ENCODE assay signal across 1 cellular context in genomic region chr14:70005281-70005805, GRCh38.
A peak's percentile ranks its signal among the peaks of the same experiment; 100 is the strongest.
TF ChIP-seq lines count a peak whose summit lies in the region.

No MANE protein-coding gene starts in this region.

TF ChIP-seq in HepG2, 621 proteins besides CTCF, POLR2A, EP300 and RAD21 (continued from another document and continues in another):
- TF ChIP-seq THAP9 (CRISPR knock-in tag; IDR thresholded peaks at IDR 0.05; ENCODE audit: borderline replicate concordance) (no peak; the same call in 1 of the 2 replicates), TEAD3 (CRISPR knock-in tag; optimal IDR thresholded peaks at IDR 0.05; ENCODE audit: borderline replicate concordance) (peak; percentile 88), ZNF546 (CRISPR knock-in tag; conservative IDR thresholded peaks at IDR 0.05) (no peak), CREB1 (IDR thresholded peaks at IDR 0.05) (no peak), CREB1 (CRISPR knock-in tag; IDR thresholded peaks at IDR 0.05) (peak; percentile 33; the same call in 1 of the 2 replicates), ELF1 (CRISPR knock-in tag; IDR thresholded peaks at IDR 0.05) (no peak), ZBTB4 (CRISPR knock-in tag; IDR thresholded peaks at IDR 0.05; ENCODE audit: borderline replicate concordance) (no peak), BCL6 (CRISPR knock-in tag; IDR thresholded peaks at IDR 0.05) (peak; percentile 82), SP4 (CRISPR knock-in tag; IDR thresholded peaks at IDR 0.05) (0 out of 2 replicates have a peak, but pooled peaks have one; percentile 36), ZFY (CRISPR knock-in tag; IDR thresholded peaks at IDR 0.05) (peak; percentile 65; the same call in 1 of the 2 replicates), IRF9 (CRISPR knock-in tag; IDR thresholded peaks at IDR 0.05; ENCODE audit: borderline replicate concordance) (peak; percentile 45; the same call in 1 of the 2 replicates), ESRRA (CRISPR knock-in tag; IDR thresholded peaks at IDR 0.05; ENCODE audit: low read depth) (peak; percentile 71; the same call in 1 of the 2 replicates), ZNF326 (CRISPR knock-in tag; IDR thresholded peaks at IDR 0.05; ENCODE audit: borderline replicate concordance) (no peak), PRDM15 (CRISPR knock-in tag; IDR thresholded peaks at IDR 0.05) (no peak), ZNF281 (CRISPR knock-in tag; IDR thresholded peaks at IDR 0.05; ENCODE audit: borderline replicate concordance) (no peak), ZNF251 (CRISPR knock-in tag; IDR thresholded peaks at IDR 0.05) (0 out of 2 replicates have a peak, but pooled peaks have one; percentile 60), EED (CRISPR knock-in tag; IDR thresholded peaks at IDR 0.05) (no peak), SIN3A (IDR thresholded peaks at IDR 0.05; ENCODE audit: borderline replicate concordance, low read depth, low read length) (0 out of 2 replicates have a peak, but pooled peaks have one; percentile 48), ATF4 (CRISPR knock-in tag; IDR thresholded peaks at IDR 0.05) (no peak), MAX (IDR thresholded peaks at IDR 0.05) (peak; percentile 80), FOXK2 (IDR thresholded peaks at IDR 0.05) (peak; percentile 74), ZNF772 (CRISPR knock-in tag; IDR thresholded peaks at IDR 0.05) (peak; percentile 79; the same call in 1 of the 2 replicates), HBP1 (CRISPR knock-in tag; IDR thresholded peaks at IDR 0.05; ENCODE audit: low read depth) (0 out of 2 replicates have a peak, but pooled peaks have one; percentile 71), ZNF614 (CRISPR knock-in tag; IDR thresholded peaks at IDR 0.05; ENCODE audit: borderline replicate concordance) (peak; percentile 95), DZIP1 (CRISPR knock-in tag; IDR thresholded peaks at IDR 0.05) (no peak), ATF6 (CRISPR knock-in tag; conservative IDR thresholded peaks at IDR 0.05) (peak; percentile 41; the same call in 1 of the 2 replicates), ZNF331 (CRISPR knock-in tag; IDR thresholded peaks at IDR 0.05) (peak; percentile 92), ZNF674 (CRISPR knock-in tag; IDR thresholded peaks at IDR 0.05; ENCODE audit: low read depth) (no peak), ETV5 (CRISPR knock-in tag; IDR thresholded peaks at IDR 0.05; ENCODE audit: borderline replicate concordance) (peak; percentile 71; the same call in 1 of the 2 replicates), KLF15 (CRISPR knock-in tag; IDR thresholded peaks at IDR 0.05; ENCODE audit: borderline replicate concordance) (no peak), EHMT2 (IDR thresholded peaks at IDR 0.05; ENCODE audit: borderline replicate concordance, low read depth, low read length) (no peak; the same call in 1 of the 2 replicates), ZMAT5 (CRISPR knock-in tag; IDR thresholded peaks at IDR 0.05; ENCODE audit: borderline replicate concordance, low read depth) (no peak)
